ENCODE assay signal across 9 cellular contexts in genomic region chr11:120182790-120183491, GRCh38. TPM values are rescaled to one million over a fixed set of nuclear protein-coding genes. Genes with fewer than 3 reads are reported as not detected.
DNase-seq lines count a peak whose midpoint lies in the region; ATAC-seq, FAIRE-seq and TF ChIP-seq lines count a peak whose summit lies in the region.
"Had no signal": no experiment of that assay in that cellular context is flagged by ENCODE, and none has a peak within 500 bp of the region (broad histone marks: within the 10 kb centered on the region; RNA-seq: fewer than 3 reads in every experiment).

No MANE protein-coding gene starts in this region.

- no peak for TF ChIP-seq POLR2A in vagina (IDR thresholded peaks at IDR 0.05)

- TF ChIP-seq CTCF in HEK293 (tag by site-specific recombination; IDR thresholded peaks at IDR 0.05) = peak; percentile 42
- no peak for TF ChIP-seq CTCF in vagina (IDR thresholded peaks at IDR 0.05)

- H3K4me3 Mint-ChIP-seq in activated CD8-positive, alpha-beta memory T cell treated with anti-CD3 and anti-CD28 coated beads, Interleukin-2, amount 10 ng/mL, durations not matched to agents 7 days and 5 days = no peak overlapping the region

- H3K27ac ChIP-seq in HEK293 (ENCODE audit: extremely low read depth, low read depth, low read length) = no peak overlapping the region
- H3K27ac ChIP-seq in vagina = peak overlapping the region; percentile 84

- H3K9me3 Mint-ChIP-seq in activated CD8-positive, alpha-beta memory T cell treated with anti-CD3 and anti-CD28 coated beads, Interleukin-2, amount 10 ng/mL, durations not matched to agents 7 days and 5 days (ENCODE audit: low read depth) = no peaks in the 10 kb centered on the region

- H3K4me3 ChIP-seq in HEK293 (ENCODE audit: low read depth, low read length) = no peak overlapping the region
- no peak overlapping the region for H3K4me3 ChIP-seq in vagina
- H3K4me3 ChIP-seq: skin epidermis had no signal

- H3K4me1 ChIP-seq in HEK293 (ENCODE audit: control insufficient read depth, insufficient read depth, low read length) = no peaks in the 10 kb centered on the region
- peaks cover 96% of the 10 kb centered on the region for H3K4me1 ChIP-seq in vagina

- no peaks in the 10 kb centered on the region for H3K36me3 Mint-ChIP-seq in activated CD8-positive, alpha-beta memory T cell treated with anti-CD3 and anti-CD28 coated beads, Interleukin-2, amount 10 ng/mL, durations not matched to agents 7 days and 5 days

- H3K27me3 ChIP-seq in vagina = no peaks in the 10 kb centered on the region

- peaks cover 12% of the 10 kb centered on the region for H3K27me3 Mint-ChIP-seq in activated CD8-positive, alpha-beta memory T cell treated with anti-CD3 and anti-CD28 coated beads, Interleukin-2, amount 10 ng/mL, durations not matched to agents 7 days and 5 days

- intact Hi-C loops in left colon (cut with DNase I, micrococcal nuclease) = no loop called here
- intact Hi-C loops in vagina (cut with DNase I) = no loop called here

- H3K36me3 ChIP-seq in HEK293 (ENCODE audit: control insufficient read depth in 2 of 2, insufficient read depth in 1 of 2, low read length in 2 of 2) (no peaks in the 10 kb centered on the region), vagina (no peaks in the 10 kb centered on the region)

- FAIRE-seq in GM19239 (lab: Jason Lieb, UNC) = no peak

- ATAC-seq in activated CD8-positive, alpha-beta memory T cell treated with anti-CD3 and anti-CD28 coated beads, Interleukin-2, amount 10 ng/mL, durations not matched to agents 7 days and 5 days = no peak
- ATAC-seq in left colon = peak; percentile 39

- peak; percentile 56 for DNase-seq in 8988T
- DNase-seq in activated CD8-positive, alpha-beta memory T cell treated with anti-CD3 and anti-CD28 coated beads, Interleukin-2, amount 10 ng/mL, durations not matched to agents 7 days and 5 days = peak; percentile 23
- DNase-seq in left colon = peak; percentile 75 to 77
- peak; percentile 82 to 86 for DNase-seq in vagina (ENCODE audit: extremely low spot score in 2 of 2)
- DNase-seq in GM19239 (ENCODE audit: insufficient read length, low spot score) = no peak
- DNase-seq in NCI-H446 treated with DMSO at 0.1 percent for 48 hours (lab: John Stamatoyannopoulos, UW) = no peak
- no peak for DNase-seq in A172 (ENCODE audit: low spot score)

- CTCF ChIA-PET in HEK293 (lab: Yijun Ruan, JAX) = interaction anchor here (0.6 to 1.0 kb wide), 6 partner anchors 9 to 873 kb away, joined by 3 to 5 read pairs (median 4); no protein-coding TSS in a partner anchor
- CTCF ChIA-PET in activated CD8-positive, alpha-beta memory T cell treated with anti-CD3 and anti-CD28 coated beads, Interleukin-2, amount 10 ng/mL, durations not matched to agents 7 days and 5 days (lab: Charles Lee) = no interaction called here

- POLR2A ChIA-PET in HEK293 (lab: Yijun Ruan, JAX) = no interaction called here

- H3K9me3 ChIP-seq in HEK293 (ENCODE audit: control insufficient read depth, insufficient read depth, low read depth, low read length) (no peaks in the 10 kb centered on the region), vagina (no peaks in the 10 kb centered on the region)

- H3K27ac Mint-ChIP-seq in activated CD8-positive, alpha-beta memory T cell treated with anti-CD3 and anti-CD28 coated beads, Interleukin-2, amount 10 ng/mL, durations not matched to agents 7 days and 5 days = no peak overlapping the region

- peaks cover 7% of the 10 kb centered on the region for H3K4me1 Mint-ChIP-seq in activated CD8-positive, alpha-beta memory T cell treated with anti-CD3 and anti-CD28 coated beads, Interleukin-2, amount 10 ng/mL, durations not matched to agents 7 days and 5 days

TF ChIP-seq in HEK293, 187 proteins besides CTCF, POLR2A, EP300 and RAD21 (continues in another document):
- TF ChIP-seq ZBTB8A (tag by site-specific recombination; IDR thresholded peaks at IDR 0.05) (no peak), EGR2 (tag by site-specific recombination; IDR thresholded peaks at IDR 0.05; ENCODE audit: low read depth) (peak; percentile 67; the same call in 1 of the 2 replicates), ZNF624 (tag by site-specific recombination; IDR thresholded peaks at IDR 0.05) (0 out of 2 replicates have a peak, but pooled peaks have one; percentile 59), ZNF133 (tag by site-specific recombination; IDR thresholded peaks at IDR 0.05) (no peak), ZBTB17 (tag by site-specific recombination; IDR thresholded peaks at IDR 0.05) (0 out of 2 replicates have a peak, but pooled peaks have one; percentile 13), ZNF366 (tag by site-specific recombination; conservative IDR thresholded peaks at IDR 0.05) (peak; percentile 70), HOXC10 (CRISPR knock-in tag; IDR thresholded peaks at IDR 0.05) (no peak), ZNF776 (tag by site-specific recombination; IDR thresholded peaks at IDR 0.05; ENCODE audit: borderline replicate concordance) (0 out of 2 replicates have a peak, but pooled peaks have one; percentile 54), ZNF184 (tag by site-specific recombination; IDR thresholded peaks at IDR 0.05) (no peak), ZNF138 (tag by site-specific recombination; IDR thresholded peaks at IDR 0.05; ENCODE audit: borderline replicate concordance) (no peak), ZFP69B (tag by site-specific recombination; IDR thresholded peaks at IDR 0.05) (no peak), SCRT2 (tag by site-specific recombination; IDR thresholded peaks at IDR 0.05) (no peak), ZNF777 (tag by site-specific recombination; IDR thresholded peaks at IDR 0.05; ENCODE audit: borderline replicate concordance) (no peak), ZNF473 (tag by site-specific recombination; IDR thresholded peaks at IDR 0.05) (0 out of 2 replicates have a peak, but pooled peaks have one; percentile 21), PBX3 (CRISPR knock-in tag; IDR thresholded peaks at IDR 0.05) (no peak), TRIM28 (IDR thresholded peaks at IDR 0.05; ENCODE audit: borderline replicate concordance, low read length) (no peak), ZNF398 (tag by site-specific recombination; IDR thresholded peaks at IDR 0.05) (peak; percentile 23; the same call in 1 of the 2 replicates), ZNF362 (tag by site-specific recombination; IDR thresholded peaks at IDR 0.05) (no peak), ZSCAN16 (tag by site-specific recombination; IDR thresholded peaks at IDR 0.05) (no peak), ZNF654 (tag by site-specific recombination; IDR thresholded peaks at IDR 0.05; ENCODE audit: low read depth) (peak; percentile 31)

RNA-seq across cellular contexts. Expression of gene OAF, which starts 27.9 kb away (rescaled TPM):
- 10 to 100 TPM in 1 of 2 experiments, 1 to 10 TPM in 1; 6.5 to 10.5 TPM for total RNA-seq in activated CD8-positive, alpha-beta memory T cell treated with anti-CD3 and anti-CD28 coated beads, Interleukin-2, amount 10 ng/mL, durations not matched to agents 7 days and 5 days
- total RNA-seq in left colon (100 to 1,000 TPM; 180 to 189 TPM), vagina (56.7 TPM)
- total RNA-seq in A172 (2014; rRNA removed; shearing (Covaris generic)) = 45.9 and 57.6 TPM in 2 replicates

RNA-seq across cellular contexts. Expression of gene TRIM29, which starts 45.0 kb away (rescaled TPM):
- total RNA-seq in activated CD8-positive, alpha-beta memory T cell treated with anti-CD3 and anti-CD28 coated beads, Interleukin-2, amount 10 ng/mL, durations not matched to agents 7 days and 5 days = not detected
- total RNA-seq in left colon (1 to 10 TPM; 6.1 to 8.6 TPM), vagina (729 TPM)
- 3.0 and 10.2 TPM in 2 replicates for total RNA-seq in A172 (2014; rRNA removed; shearing (Covaris generic))

RNA-seq across cellular contexts. Expression of gene POU2F3, which starts 57.0 kb away (rescaled TPM):
- total RNA-seq in activated CD8-positive, alpha-beta memory T cell treated with anti-CD3 and anti-CD28 coated beads, Interleukin-2, amount 10 ng/mL, durations not matched to agents 7 days and 5 days = not detected
- total RNA-seq in left colon (1 to 10 TPM; 1.9 to 2.0 TPM), vagina (2.7 TPM)
- 0.07 and 0.48 TPM in 2 replicates for total RNA-seq in A172 (2014; rRNA removed; shearing (Covaris generic))

Comparison
In these comparisons a context has a peak if more than half of its experiments do, and no peak if none do; other contexts are left out.
1. DNase-seq: peak in 8988T (single experiment), activated CD8-positive, alpha-beta memory T cell treated with anti-CD3 and anti-CD28 coated beads, Interleukin-2, amount 10 ng/mL, durations not matched to agents 7 days and 5 days (single experiment), left colon (2 of 2) and vagina (2 of 2); none in GM19239 (single experiment), NCI-H446 treated with DMSO at 0.1 percent for 48 hours (single experiment) and A172 (single experiment).
2. RNA of gene TRIM29, which starts 45.0 kb away (total RNA-seq): 729 TPM in vagina (single experiment); 6.1 to 8.6 TPM in left colon, 3.0 to 10.2 TPM in A172 and not detected in activated CD8-positive, alpha-beta memory T cell treated with anti-CD3 and anti-CD28 coated beads, Interleukin-2, amount 10 ng/mL, durations not matched to agents 7 days and 5 days; every median in the first group is over 10 times any median in the second.